Comparison of ENCODE assay signal across 1 cellular context in genomic region chr12:52836042-52836466, GRCh38.
TF ChIP-seq lines count a peak whose summit lies in the region.

No MANE protein-coding gene starts in this region.

TF ChIP-seq in IMR-90, 13 proteins besides CTCF, POLR2A, EP300 and RAD21 (continued from another document):
- no peak for TF ChIP-seq RFX5 (IDR thresholded peaks at IDR 0.05; ENCODE audit: low read depth, low read length)
- no peak for TF ChIP-seq SMC3 (IDR thresholded peaks at IDR 0.05; ENCODE audit: low read depth, low read length)
- TF ChIP-seq USF2 (IDR thresholded peaks at IDR 0.05; ENCODE audit: low read depth, low read length) = no peak
- peak; percentile 41; the same call in 1 of the 2 replicates for TF ChIP-seq MXI1 (IDR thresholded peaks at IDR 0.05; ENCODE audit: borderline replicate concordance, low read depth, low read length)
- TF ChIP-seq FOS (IDR thresholded peaks at IDR 0.05; ENCODE audit: low read depth, low read length) = peak; percentile 95
- no peak for TF ChIP-seq MAFK (IDR thresholded peaks at IDR 0.05; ENCODE audit: low read depth, low read length)
- TF ChIP-seq MAZ (IDR thresholded peaks at IDR 0.05; ENCODE audit: borderline replicate concordance, low read depth, low read length) = peak; percentile 66
- TF ChIP-seq NFE2L2 (IDR thresholded peaks at IDR 0.05; ENCODE audit: low read depth, low read length) = peak; percentile 43; the same call in 1 of the 2 replicates
- peak; percentile 75 for TF ChIP-seq BHLHE40 (IDR thresholded peaks at IDR 0.05; ENCODE audit: low read depth, low read length)
